ENCODE assay signal across 9 cellular contexts in the genomic region with DNA sequence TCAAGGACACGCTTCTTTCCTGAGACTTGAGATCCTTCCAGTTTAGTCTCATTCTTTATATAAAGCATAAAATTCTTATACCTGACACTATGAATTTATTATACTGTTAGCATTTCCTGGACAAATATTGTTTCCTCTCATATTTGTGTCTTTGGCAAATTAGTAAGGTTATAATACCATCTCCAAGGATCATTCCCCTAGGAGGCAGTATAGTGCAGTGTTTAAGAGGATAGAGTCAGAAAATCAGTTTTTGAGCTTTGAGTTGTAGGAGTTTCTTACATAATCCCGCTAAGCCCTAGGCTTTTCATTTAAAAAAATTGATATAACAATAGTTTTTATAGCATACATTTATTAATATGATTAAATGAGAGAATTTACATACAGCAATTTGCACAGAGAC.
DNase-seq lines count a peak whose midpoint lies in the region; ATAC-seq and TF ChIP-seq lines count a peak whose summit lies in the region.
"Had no signal": no experiment of that assay in that cellular context is flagged by ENCODE, and none has a peak within 500 bp of the region (broad histone marks: within the 10 kb centered on the region; RNA-seq: fewer than 3 reads in every experiment).

No MANE protein-coding gene starts in this region.

- H3K4me3 ChIP-seq in cardiac muscle cell (no peak overlapping the region), OCI-LY3 (ENCODE audit: low read length) (no peak overlapping the region), upper lobe of right lung (no peak overlapping the region)

- no peaks in the 10 kb centered on the region for H3K79me2 ChIP-seq in OCI-LY3 (ENCODE audit: low read length)

- H3K9ac ChIP-seq in OCI-LY3 (ENCODE audit: low read length): no peak overlapping the region

- H4K20me1 ChIP-seq in OCI-LY3 (ENCODE audit: insufficient read depth, low read length): no peaks in the 10 kb centered on the region

- no peak for ATAC-seq in left ventricle myocardium superior
- ATAC-seq in upper lobe of right lung: peak; percentile 61
- no peak for ATAC-seq in GM18511 (IDR thresholded peaks at IDR 0.05; ENCODE audit: unreplicated experiment)
- ATAC-seq in GM19324 (IDR thresholded peaks at IDR 0.05; ENCODE audit: low FRiP score, unreplicated experiment): no peak
- no peak for ATAC-seq in HG02571 (IDR thresholded peaks at IDR 0.05; ENCODE audit: unreplicated experiment)
- ATAC-seq: naive thymus-derived CD4-positive, alpha-beta T cell had no signal

- intact Hi-C loops in left ventricle myocardium superior (cut with micrococcal nuclease): no loop called here
- intact Hi-C loops in upper lobe of right lung (cut with DNase I): no loop called here

- H3K9me3 ChIP-seq in cardiac muscle cell (ENCODE audit: low read depth) (no peaks in the 10 kb centered on the region), OCI-LY3 (ENCODE audit: insufficient read depth, low read length) (no peaks in the 10 kb centered on the region; the same call in 1 of the 2 replicates), upper lobe of right lung (peaks cover 2% of the 10 kb centered on the region)

- peak; percentile 61 for TF ChIP-seq CTCF in cardiac muscle cell (IDR thresholded peaks at IDR 0.05; ENCODE audit: low read depth, low read length)
- peak; percentile 81 for TF ChIP-seq CTCF in OCI-LY3 (IDR thresholded peaks at IDR 0.05; ENCODE audit: low read depth, low read length)
- TF ChIP-seq CTCF in upper lobe of right lung (IDR thresholded peaks at IDR 0.05): peak; percentile 42

- H3K27ac ChIP-seq in cardiac muscle cell: no peak overlapping the region
- no peak overlapping the region for H3K27ac ChIP-seq in OCI-LY3 (ENCODE audit: low read length)
- H3K27ac ChIP-seq in upper lobe of right lung: no peak overlapping the region

- H3K4me2 ChIP-seq in OCI-LY3 (ENCODE audit: low read length): no peak overlapping the region

- H3K27me3 ChIP-seq in cardiac muscle cell: no peaks in the 10 kb centered on the region
- H3K27me3 ChIP-seq in OCI-LY3 (ENCODE audit: low read depth, low read length): no peaks in the 10 kb centered on the region
- H3K27me3 ChIP-seq in upper lobe of right lung: no peaks in the 10 kb centered on the region

- peak; percentile 40 to 73 for DNase-seq in cardiac muscle cell (ENCODE audit: low read depth in 1 of 2, low spot score in 1 of 2)
- DNase-seq in left ventricle myocardium superior: no peak
- peak; percentile 41 for DNase-seq in fibroblast of the conjunctiva (ENCODE audit: low read depth)
- DNase-seq in upper lobe of right lung: no peak
- DNase-seq: naive thymus-derived CD4-positive, alpha-beta T cell had no signal

- H3K4me1 ChIP-seq in cardiac muscle cell (ENCODE audit: low read depth) (no peaks in the 10 kb centered on the region), OCI-LY3 (ENCODE audit: low read length) (no peaks in the 10 kb centered on the region), upper lobe of right lung (no peaks in the 10 kb centered on the region)

- no peak overlapping the region for H2AFZ ChIP-seq in OCI-LY3 (ENCODE audit: low read depth, low read length)

- H3K36me3 ChIP-seq in cardiac muscle cell (no peaks in the 10 kb centered on the region), OCI-LY3 (replicated peaks; ENCODE audit: low read depth, low read length) (no peaks in the 10 kb centered on the region), upper lobe of right lung (no peaks in the 10 kb centered on the region)

Comparison
In these comparisons a context has a peak if more than half of its experiments do, and no peak if none do; other contexts are left out.
1. DNase-seq: peak in cardiac muscle cell (2 of 2) and fibroblast of the conjunctiva (single experiment); none in left ventricle myocardium superior (single experiment) and upper lobe of right lung (single experiment).
2. Peak in every context shown above with its lines, with median percentiles within 50 percentile points of each other: CTCF ChIP-seq.